ENCODE assay signal across 26 cellular contexts in genomic region chr21:44074315-44074958, GRCh38. TPM values are rescaled to one million over a fixed set of nuclear protein-coding genes. Genes with fewer than 3 reads are reported as not detected.
DNase-seq lines count a peak whose midpoint lies in the region; ATAC-seq, FAIRE-seq and TF ChIP-seq lines count a peak whose summit lies in the region.
"Had no signal": no experiment of that assay in that cellular context is flagged by ENCODE, and none has a peak within 500 bp of the region (broad histone marks: within the 10 kb centered on the region; RNA-seq: fewer than 3 reads in every experiment).

No MANE protein-coding gene starts in this region.

- H3K4me2 ChIP-seq in astrocyte (ENCODE audit: low read length): no peak overlapping the region

- peaks cover 20% of the 10 kb centered on the region for H3K36me3 ChIP-seq in astrocyte (ENCODE audit: insufficient read depth, low read length)
- H3K36me3 ChIP-seq: uterus had no signal

- peaks cover 36% of the 10 kb centered on the region for H3K79me2 ChIP-seq in astrocyte (ENCODE audit: insufficient read depth, low read length)

- peaks cover 60% of the 10 kb centered on the region for H4K20me1 ChIP-seq in astrocyte (ENCODE audit: insufficient read depth, low read length)

- H3K36me3 Mint-ChIP-seq in activated naive CD4-positive, alpha-beta T cell treated with anti-CD3 and anti-CD28 coated beads, Interleukin-2, amount 50 U/mL, for 72 hours: peaks cover 0 to 41% of the 10 kb centered on the region in 2 donors
- peaks cover 18% of the 10 kb centered on the region for H3K36me3 Mint-ChIP-seq in astrocyte (ENCODE audit: low read depth, unreplicated experiment)
- H3K36me3 Mint-ChIP-seq in naive B cell: peaks cover 27 to 28% of the 10 kb centered on the region in 2 donors

- peak in 1 of 2 donors; percentile 43 for DNase-seq in activated naive CD4-positive, alpha-beta T cell treated with anti-CD3 and anti-CD28 coated beads, Interleukin-2, amount 50 U/mL, for 72 hours (ENCODE audit: low spot score in 2 of 2)
- no peak for DNase-seq in activated naive CD4-positive, alpha-beta T cell treated with anti-CD3 and anti-CD28 coated beads, Interleukin-2, amount 50 U/mL, for 16 hours
- DNase-seq in astrocyte (ENCODE audit: low read depth): no peak
- DNase-seq in naive B cell: no peak
- DNase-seq in stimulated activated CD4-positive, alpha-beta T cell treated with anti-CD3 and anti-CD28 coated beads, Interleukin-2, amount 100 ng/mL, for 24 hours: no peak
- DNase-seq in NCI-H446 treated with DMSO at 0.1 percent for 48 hours (lab: John Stamatoyannopoulos, UW): no peak
- DNase-seq: activated B cell treated with CpG ODN at 0.5 μM for 24 hours; activated CD8-positive, alpha-beta memory T cell treated with anti-CD3 and anti-CD28 coated beads, Interleukin-2, amount 50 U/mL, for 4 hours; brain microvascular endothelial cell; DMS79 treated with DMSO at 0.1 percent for 48 hours; foreskin fibroblast; HFFc6; hippocampal formation; islet precursor cell; KBM-7; MV-4-11; NCI-H187 treated with DMSO at 0.1 percent for 48 hours; nephron progenitor cell; uterus had no signal

- no peak overlapping the region for H3K27ac ChIP-seq in astrocyte (ENCODE audit: low read depth, low read length)
- H3K27ac ChIP-seq: brain microvascular endothelial cell, prostate gland, SJSA1, uterus had no signal

- no peak for FAIRE-seq in astrocyte (lab: Jason Lieb, UNC)

- H3K27me3 Mint-ChIP-seq in astrocyte (ENCODE audit: low read depth, unreplicated experiment): no peaks in the 10 kb centered on the region
- H3K27me3 Mint-ChIP-seq in naive B cell: no peaks in the 10 kb centered on the region
- H3K27me3 Mint-ChIP-seq: activated B cell treated with CpG ODN at 0.5 μM for 24 hours; activated naive CD4-positive, alpha-beta T cell treated with anti-CD3 and anti-CD28 coated beads, Interleukin-2, amount 50 U/mL, for 24 hours; dendritic cell treated with granulocyte-macrophage colony-stimulating factor and Interleukin-4, amounts not matched to agents 40 ng/mL and 50 ng/mL, for 4 days had no signal

- no peaks in the 10 kb centered on the region for H3K27me3 ChIP-seq in astrocyte (ENCODE audit: insufficient read depth, low read length)
- H3K27me3 ChIP-seq: brain microvascular endothelial cell, SJSA1, uterus had no signal

- H3K4me3 ChIP-seq in astrocyte (ENCODE audit: insufficient read depth, low read depth, low read length): no peak overlapping the region
- H3K4me3 ChIP-seq: prostate gland, SJSA1, uterus had no signal

- H3K9me3 ChIP-seq in astrocyte (ENCODE audit: insufficient read depth, low read depth, low read length): no peaks in the 10 kb centered on the region
- H3K9me3 ChIP-seq: prostate gland, SJSA1, uterus had no signal

- H3K4me1 Mint-ChIP-seq in astrocyte (ENCODE audit: low read depth, unreplicated experiment) (no peaks in the 10 kb centered on the region), naive B cell (peaks cover 6 to 12% (median 10%) of the 10 kb centered on the region in 3 donors)
- H3K4me1 Mint-ChIP-seq: nephron progenitor cell had no signal

- H3K4me3 Mint-ChIP-seq in astrocyte (ENCODE audit: unreplicated experiment): peak overlapping the region; percentile 29
- H3K4me3 Mint-ChIP-seq in naive B cell: peak overlapping the region in 1 of 8 donors; percentile 64
- H3K4me3 Mint-ChIP-seq: activated B cell treated with CpG ODN at 0.5 μM for 24 hours; activated naive CD4-positive, alpha-beta T cell treated with anti-CD3 and anti-CD28 coated beads, Interleukin-2, amount 50 U/mL, for 24 hours; dendritic cell treated with granulocyte-macrophage colony-stimulating factor and Interleukin-4, amounts not matched to agents 40 ng/mL and 50 ng/mL, for 4 days; HFFc6; nephron progenitor cell had no signal

- H3K4me1 ChIP-seq in astrocyte (ENCODE audit: insufficient read depth, low read length): no peaks in the 10 kb centered on the region
- H3K4me1 ChIP-seq: prostate gland, SJSA1, uterus had no signal

- H3K9me3 Mint-ChIP-seq in activated naive CD4-positive, alpha-beta T cell treated with anti-CD3 and anti-CD28 coated beads, Interleukin-2, amount 50 U/mL, for 72 hours: no peaks in the 10 kb centered on the region
- H3K9me3 Mint-ChIP-seq in astrocyte (ENCODE audit: unreplicated experiment) (no peaks in the 10 kb centered on the region), naive B cell (no peaks in the 10 kb centered on the region)
- H3K9me3 Mint-ChIP-seq: activated B cell treated with CpG ODN at 0.5 μM for 24 hours; activated naive CD4-positive, alpha-beta T cell treated with anti-CD3 and anti-CD28 coated beads, Interleukin-2, amount 50 U/mL, for 24 hours; dendritic cell treated with granulocyte-macrophage colony-stimulating factor and Interleukin-4, amounts not matched to agents 40 ng/mL and 50 ng/mL, for 4 days; HFFc6; nephron progenitor cell had no signal

- no peak for TF ChIP-seq CTCF in astrocyte (IDR thresholded peaks at IDR 0.05; ENCODE audit: insufficient read depth, low read depth, low read length)

- ATAC-seq in activated naive CD4-positive, alpha-beta T cell treated with anti-CD3 and anti-CD28 coated beads, Interleukin-2, amount 50 U/mL, for 72 hours: no peak
- ATAC-seq in naive B cell (ENCODE audit: low read depth in 2 of 2) (peak; percentile 40 to 47), GM18511 (IDR thresholded peaks at IDR 0.05; ENCODE audit: unreplicated experiment) (no peak), GM18861 (IDR thresholded peaks at IDR 0.05; ENCODE audit: unreplicated experiment) (no peak)
- ATAC-seq: Panc1 had no signal

- H3K27ac Mint-ChIP-seq in activated naive CD4-positive, alpha-beta T cell treated with anti-CD3 and anti-CD28 coated beads, Interleukin-2, amount 50 U/mL, for 72 hours: peak overlapping the region; percentile 24 to 74
- H3K27ac Mint-ChIP-seq in astrocyte (ENCODE audit: unreplicated experiment) (no peak overlapping the region), naive B cell (peak overlapping the region in 2 of 6 donors; percentile 66 to 77)
- H3K27ac Mint-ChIP-seq: activated B cell treated with CpG ODN at 0.5 μM for 24 hours; dendritic cell treated with granulocyte-macrophage colony-stimulating factor and Interleukin-4, amounts not matched to agents 40 ng/mL and 50 ng/mL, for 4 days; HFFc6; nephron progenitor cell had no signal

- no peak overlapping the region for H3K9ac ChIP-seq in astrocyte (ENCODE audit: low read length)

- H2AFZ ChIP-seq in astrocyte (ENCODE audit: low read depth, low read length): no peak overlapping the region

RNA-seq across cellular contexts. Expression of gene PWP2, which starts 32.8 kb away (rescaled TPM):
- total RNA-seq in activated naive CD4-positive, alpha-beta T cell treated with anti-CD3 and anti-CD28 coated beads, Interleukin-2, amount 50 U/mL, for 72 hours: 10 to 100 TPM; 38.6 to 51.6 TPM
- total RNA-seq in astrocyte: 14.8 and 17.1 TPM in 2 replicates
- 10 to 100 TPM in 1 of 6 donors, 1 to 10 TPM in 5; 1.3 to 10.7 (median 4.3) TPM for polyA plus RNA-seq in naive B cell (ENCODE audit: low read depth in 6 of 6)

RNA-seq across cellular contexts. Expression of gene GATD3, which starts 59.0 kb away (rescaled TPM):
- total RNA-seq in activated naive CD4-positive, alpha-beta T cell treated with anti-CD3 and anti-CD28 coated beads, Interleukin-2, amount 50 U/mL, for 72 hours: 10 to 100 TPM; 35.3 to 76.8 TPM
- total RNA-seq in astrocyte: 29.3 and 29.7 TPM in 2 replicates
- 10 to 100 TPM; 11.0 to 64.2 (median 33.9) TPM for polyA plus RNA-seq in naive B cell (ENCODE audit: low read depth in 6 of 6)

Comparison
In these comparisons a context has a peak if more than half of its experiments do, and no peak if none do; other contexts are left out.
1. ATAC-seq: peak in naive B cell (2 of 2); none in activated naive CD4-positive, alpha-beta T cell treated with anti-CD3 and anti-CD28 coated beads, Interleukin-2, amount 50 U/mL, for 72 hours (0 of 2), GM18511 (single experiment) and GM18861 (single experiment).